ENCODE assay signal across 29 cellular contexts in genomic region chr2:21690005-21690404, GRCh38.
"Had no signal": no experiment of that assay in that cellular context is flagged by ENCODE, and none has a peak within 500 bp of the region (broad histone marks: within the 10 kb centered on the region; RNA-seq: fewer than 3 reads in every experiment).

No MANE protein-coding gene starts in this region.

- H3K36me3 ChIP-seq: adrenal gland, ascending aorta, brain microvascular endothelial cell, breast epithelium, cardiac muscle cell had no signal

- DNase-seq: activated effector memory CD4-positive, alpha-beta T cell treated with anti-CD3 and anti-CD28 coated beads, Interleukin-2, amount 50 U/mL, for 16 hours; activated effector memory CD4-positive, alpha-beta T cell treated with Interleukin-2 at 50 U/mL for 16 hours; activated gamma-delta T cell; activated gamma-delta T cell treated with Interleukin-2 at 50 U/mL for 16 hours; activated naive CD4-positive, alpha-beta T cell; activated naive CD4-positive, alpha-beta T cell treated with anti-CD3 and anti-CD28 coated beads for 36 hours; activated naive CD4-positive, alpha-beta T cell treated with anti-CD3 and anti-CD28 coated beads, Interleukin-2, amount 10 ng/mL, durations not matched to agents 7 days and 5 days; activated naive CD4-positive, alpha-beta T cell treated with anti-CD3 and anti-CD28 coated beads, Interleukin-2, amount 50 U/mL, for 16 hours; activated naive CD4-positive, alpha-beta T cell treated with Interleukin-2 at 50 U/mL for 16 hours; activated naive CD8-positive, alpha-beta T cell treated with anti-CD3 and anti-CD28 coated beads for 36 hours; activated naive CD8-positive, alpha-beta T cell treated with anti-CD3 and anti-CD28 coated beads, Interleukin-2, amount 10 ng/mL, durations not matched to agents 7 days and 5 days; activated naive CD8-positive, alpha-beta T cell treated with anti-CD3 and anti-CD28 coated beads, Interleukin-2, amount 50 U/mL, for 24 hours; activated T-cell treated with anti-CD3 and anti-CD28 coated beads, Interleukin-2, amount 50 U/mL, for 24 hours; activated T-cell treated with anti-CD3 and anti-CD28 coated beads, Interleukin-2, amount 50 U/mL, for 4 hours; activated T-cell treated with anti-CD3 and anti-CD28 coated beads, Interleukin-2, amount 50 U/mL, for 48 hours; activated T-cell treated with anti-CD3 and anti-CD28 coated beads, Interleukin-2, amount 50 U/mL, for 72 hours; adrenal gland; amniotic stem cell; amygdala; anterior cingulate cortex; aorta; body of pancreas; brain microvascular endothelial cell; caudate nucleus; central memory CD4-positive, alpha-beta T cell; cerebellar nuclear complex had no signal

- H3K27ac ChIP-seq: adrenal gland, ascending aorta, body of pancreas, brain microvascular endothelial cell, breast epithelium, cardiac muscle cell had no signal

- H3K27me3 ChIP-seq: adrenal gland, ascending aorta, body of pancreas, brain microvascular endothelial cell, cardiac muscle cell had no signal

- H3K9me3 ChIP-seq: adrenal gland, ascending aorta, body of pancreas, breast epithelium had no signal

- H3K4me3 ChIP-seq: adrenal gland, ascending aorta, body of pancreas, breast epithelium, cardiac muscle cell had no signal
